ENCODE assay signal across 16 cellular contexts in the genomic region with DNA sequence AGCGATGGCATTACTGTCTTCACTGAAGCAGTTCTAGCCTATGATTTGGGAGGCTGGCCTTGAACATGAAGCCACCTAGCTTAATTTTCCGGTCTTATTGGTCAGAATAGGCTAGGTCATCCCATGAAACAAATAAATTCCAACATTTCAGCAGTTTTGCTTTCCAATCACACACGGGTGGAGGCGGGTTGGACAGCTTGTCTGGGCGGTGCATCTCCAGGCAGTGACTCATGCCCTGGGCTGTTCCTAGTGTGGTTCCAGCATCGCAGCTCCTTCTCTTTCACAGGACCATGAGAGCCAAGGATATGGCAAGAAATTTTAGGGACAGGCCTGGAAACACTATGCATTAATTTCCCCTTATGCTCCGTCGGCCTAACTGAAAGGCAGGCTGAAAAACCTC.
DNase-seq lines count a peak whose midpoint lies in the region; ATAC-seq, FAIRE-seq and TF ChIP-seq lines count a peak whose summit lies in the region.
"Had no signal": no experiment of that assay in that cellular context is flagged by ENCODE, and none has a peak within 500 bp of the region (broad histone marks: within the 10 kb centered on the region; RNA-seq: fewer than 3 reads in every experiment).

No MANE protein-coding gene starts in this region.

- H3K79me2 ChIP-seq in astrocyte (ENCODE audit: insufficient read depth, low read length) = no peaks in the 10 kb centered on the region

- TF ChIP-seq POLR2A in gastroesophageal sphincter (IDR thresholded peaks at IDR 0.05) = no peak

- no peaks in the 10 kb centered on the region; the same call in 1 of the 2 replicates for H3K27me3 Mint-ChIP-seq in HFFc6 (ENCODE audit: insufficient read depth)
- H3K27me3 Mint-ChIP-seq in astrocyte (ENCODE audit: low read depth, unreplicated experiment) = no peaks in the 10 kb centered on the region

- peak overlapping the region; percentile 33 for H3K4me2 ChIP-seq in astrocyte (ENCODE audit: low read length)

- peak; percentile 48 for DNase-seq in HFFc6
- peak; percentile 78 for DNase-seq in astrocyte (ENCODE audit: low read depth)
- DNase-seq in smooth muscle cell of the brain vasculature (ENCODE audit: low read depth, low spot score) = peak; percentile 18
- DNase-seq in activated CD4-positive, alpha-beta T cell treated with anti-CD3 and anti-CD28 coated beads for 1 hour = no peak
- DNase-seq: activated CD4-positive, alpha-beta T cell treated with anti-CD3 and anti-CD28 coated beads, Interleukin-2, amount 50 U/mL, for 4 hours; activated effector memory CD4-positive, alpha-beta T cell treated with Interleukin-2 at 50 U/mL for 16 hours; CD8-positive, alpha-beta T cell; foreskin melanocyte; H7; kidney glomerular epithelial cell; NCI-H1092 had no signal

- H3K4me1 Mint-ChIP-seq in HFFc6 (ENCODE audit: low read depth) = peaks cover 29% of the 10 kb centered on the region
- H3K4me1 Mint-ChIP-seq in astrocyte (ENCODE audit: low read depth, unreplicated experiment) = peaks cover 11% of the 10 kb centered on the region

- H3K4me3 ChIP-seq in astrocyte (ENCODE audit: insufficient read depth, low read depth, low read length) (no peak overlapping the region), gastroesophageal sphincter (no peak overlapping the region)
- H3K4me3 ChIP-seq: suprapubic skin had no signal

- H3K36me3 ChIP-seq in astrocyte (ENCODE audit: insufficient read depth, low read length) = no peaks in the 10 kb centered on the region
- H3K36me3 ChIP-seq in gastroesophageal sphincter = no peaks in the 10 kb centered on the region
- H3K36me3 ChIP-seq: suprapubic skin had no signal

- no peak for TF ChIP-seq EP300 in gastroesophageal sphincter (IDR thresholded peaks at IDR 0.05)

- H4K20me1 ChIP-seq in astrocyte (ENCODE audit: insufficient read depth, low read length) = no peaks in the 10 kb centered on the region

- H3K36me3 Mint-ChIP-seq in HFFc6 (ENCODE audit: low read depth) (peaks cover 18% of the 10 kb centered on the region), astrocyte (ENCODE audit: low read depth, unreplicated experiment) (peaks cover 7% of the 10 kb centered on the region)
- H3K36me3 Mint-ChIP-seq: CD8-positive, alpha-beta T cell had no signal

- TF ChIP-seq CTCF in HFFc6 (IDR thresholded peaks at IDR 0.05) (no peak), astrocyte (IDR thresholded peaks at IDR 0.05; ENCODE audit: insufficient read depth, low read depth, low read length) (no peak), gastroesophageal sphincter (IDR thresholded peaks at IDR 0.05) (no peak)

- WGBS in gastroesophageal sphincter (ENCODE audit: low coverage in 1 of 2), 2 donors = 63% methylated on average over 2 of the region's 8 CpGs; no CpG with 5 or more reads in 1 of the 2 donors

- peak; percentile 71 for ATAC-seq in gastroesophageal sphincter
- ATAC-seq in HG02938 (IDR thresholded peaks at IDR 0.05; ENCODE audit: unreplicated experiment) = no peak
- no peak for ATAC-seq in HG02884 (IDR thresholded peaks at IDR 0.05; ENCODE audit: unreplicated experiment)
- ATAC-seq: CD8-positive, alpha-beta T cell; natural killer cell treated with Interleukin-12 subunit alpha and Interleukin-12 subunit beta and Interleukin-15 and Interleukin-18, amount 100 ng/mL, for 72 hours had no signal

- H3K9ac ChIP-seq in astrocyte (ENCODE audit: low read length) = no peak overlapping the region

- no peaks in the 10 kb centered on the region for H3K27me3 ChIP-seq in astrocyte (ENCODE audit: insufficient read depth, low read length)
- no peaks in the 10 kb centered on the region for H3K27me3 ChIP-seq in gastroesophageal sphincter
- H3K27me3 ChIP-seq: suprapubic skin had no signal

- H3K4me3 Mint-ChIP-seq in HFFc6 (peak overlapping the region; percentile 12; the same call in 1 of the 2 replicates), astrocyte (ENCODE audit: unreplicated experiment) (no peak overlapping the region)
- H3K4me3 Mint-ChIP-seq: CD8-positive, alpha-beta T cell; natural killer cell treated with Interleukin-12 subunit alpha and Interleukin-12 subunit beta and Interleukin-15 and Interleukin-18, amount 100 ng/mL, for 72 hours had no signal

- H3K4me1 ChIP-seq in astrocyte (ENCODE audit: insufficient read depth, low read length) (peaks cover 5% of the 10 kb centered on the region), gastroesophageal sphincter (no peaks in the 10 kb centered on the region)
- H3K4me1 ChIP-seq: suprapubic skin had no signal

- H2AFZ ChIP-seq in astrocyte (ENCODE audit: low read depth, low read length) = peak overlapping the region; percentile 6

- H3K9me3 ChIP-seq in astrocyte (ENCODE audit: insufficient read depth, low read depth, low read length) = no peaks in the 10 kb centered on the region
- peaks cover 0 to 11% (median 0%) of the 10 kb centered on the region in 3 donors for H3K9me3 ChIP-seq in gastroesophageal sphincter

- FAIRE-seq in astrocyte (lab: Jason Lieb, UNC) = peak; percentile 49

- H3K27ac ChIP-seq in astrocyte (ENCODE audit: low read depth, low read length) (no peak overlapping the region), gastroesophageal sphincter (no peak overlapping the region)
- H3K27ac ChIP-seq: suprapubic skin had no signal

- H3K9me3 Mint-ChIP-seq in HFFc6 (peaks cover 20% of the 10 kb centered on the region), astrocyte (ENCODE audit: unreplicated experiment) (peaks cover 18% of the 10 kb centered on the region)

- H3K27ac Mint-ChIP-seq in HFFc6 (no peak overlapping the region), astrocyte (ENCODE audit: unreplicated experiment) (peak overlapping the region; percentile 62)
- H3K27ac Mint-ChIP-seq: CD8-positive, alpha-beta T cell; natural killer cell treated with Interleukin-12 subunit alpha and Interleukin-12 subunit beta and Interleukin-15 and Interleukin-18, amount 100 ng/mL, for 72 hours had no signal
